Comparison of ENCODE assay signal across 8 cellular contexts in the genomic region with DNA sequence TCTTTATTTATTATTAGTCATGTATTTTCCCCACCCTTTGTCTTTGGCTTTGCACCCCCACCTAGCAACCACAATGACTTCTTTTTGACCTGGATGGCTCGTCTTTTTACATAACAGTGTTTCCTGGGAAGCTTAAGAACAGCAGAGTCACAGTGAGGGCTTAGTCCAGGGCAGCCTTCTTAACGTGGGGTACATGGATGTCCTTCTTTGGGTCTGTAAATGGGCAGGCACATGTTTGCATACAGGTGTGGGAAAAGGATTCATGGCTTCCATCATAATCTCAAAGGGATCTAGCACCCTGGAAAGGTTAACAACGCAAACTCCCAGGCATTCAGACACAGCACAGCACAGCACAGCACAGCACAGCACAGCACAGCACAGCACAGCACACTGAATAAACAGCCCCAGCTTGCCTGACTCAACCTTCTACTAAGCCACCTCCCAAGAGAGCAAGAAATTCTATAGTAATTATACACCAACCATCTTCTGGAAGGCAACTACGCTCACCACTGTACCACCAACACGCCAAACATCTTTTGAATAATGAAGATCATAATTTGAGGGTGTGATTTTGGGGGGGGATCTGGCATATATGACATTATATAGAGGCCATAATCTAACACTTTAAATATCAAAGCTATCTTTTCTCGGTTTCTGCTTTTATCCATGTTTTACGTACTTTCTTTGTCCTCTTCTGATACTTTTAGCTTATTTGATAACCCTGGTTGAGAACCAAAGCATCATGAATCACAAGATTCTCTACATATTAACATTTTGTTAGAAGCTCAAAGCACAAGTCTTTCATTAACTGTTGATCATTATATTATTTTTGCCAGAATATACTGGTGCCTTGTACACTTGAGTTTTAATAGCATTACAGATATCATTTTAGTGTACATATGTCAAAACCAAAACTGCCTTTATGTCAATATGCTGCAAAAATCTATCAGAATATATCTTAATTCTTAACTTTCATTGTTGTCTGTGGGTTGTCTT.
DNase-seq lines count a peak whose midpoint lies in the region; ATAC-seq and TF ChIP-seq lines count a peak whose summit lies in the region.

No MANE protein-coding gene starts in this region.

- H3K27me3 ChIP-seq in SJSA1 (replicated peaks) (no peaks in the 10 kb centered on the region), psoas muscle (ENCODE audit: insufficient read depth in 3 of 3, low read length in 2 of 3) (no peaks in the 10 kb centered on the region)

- 73 to 79% (median 77%) methylated on average over 7 of the region's 7 CpGs for WGBS in psoas muscle, 3 donors

- H3K27ac ChIP-seq in SJSA1 (peak overlapping the region; percentile 100), psoas muscle (peak overlapping the region; percentile 94)

- intact Hi-C loops in psoas muscle (cut with DNase I): no loop called here

- TF ChIP-seq CTCF in epithelial cell of esophagus (IDR thresholded peaks at IDR 0.05; ENCODE audit: insufficient read depth, low read depth, low read length, missing control alignments) (no peak), psoas muscle (IDR thresholded peaks at IDR 0.05) (no peak)

- peak; percentile 16 to 32 (median 22) for ATAC-seq in psoas muscle

- H3K4me1 ChIP-seq in SJSA1 (replicated peaks) (peaks cover 67% of the 10 kb centered on the region), psoas muscle (peaks cover 65% of the 10 kb centered on the region)

- H3K9me3 ChIP-seq in SJSA1 (replicated peaks): no peaks in the 10 kb centered on the region
- no peaks in the 10 kb centered on the region for H3K9me3 ChIP-seq in psoas muscle

- H3K4me3 ChIP-seq in SJSA1 (peak overlapping the region; percentile 48), epithelial cell of esophagus (ENCODE audit: low read length) (peak overlapping the region; percentile 57), psoas muscle (peak overlapping the region; percentile 70)

- H3K36me3 ChIP-seq in SJSA1 (peaks cover 42% of the 10 kb centered on the region), psoas muscle (ENCODE audit: insufficient read depth in 1 of 2, low read depth in 1 of 2) (peaks cover 2 to 13% of the 10 kb centered on the region in 2 donors)

- DNase-seq in SJSA1 (ENCODE audit: low read depth in 1 of 2, low spot score in 2 of 2) (peak; percentile 70), epithelial cell of esophagus (ENCODE audit: low read depth) (peak; percentile 76), psoas muscle (no peak), NCI-H1694 (lab: John Stamatoyannopoulos, UW) (no peak), NAMALWA (ENCODE audit: low spot score) (no peak), GDM1 (lab: John Stamatoyannopoulos, UW) (no peak), NCI-H510A (lab: John Stamatoyannopoulos, UW) (no peak)

- TF ChIP-seq POLR2A in GM18526 (IDR thresholded peaks at IDR 0.05; ENCODE audit: extremely low read depth, insufficient read length): peak; percentile 11

Comparison
In these comparisons a context has a peak if more than half of its experiments do, and no peak if none do; other contexts are left out.
1. DNase-seq: peak in SJSA1 (2 of 2) and epithelial cell of esophagus (single experiment); none in psoas muscle (0 of 2), NCI-H1694 (single experiment), NAMALWA (single experiment), GDM1 (single experiment) and NCI-H510A (single experiment).
2. Peak in every context shown above with its lines, with median percentiles within 50 percentile points of each other: H3K4me3 ChIP-seq.